ENCODE assay signal across 13 cellular contexts in the genomic region with DNA sequence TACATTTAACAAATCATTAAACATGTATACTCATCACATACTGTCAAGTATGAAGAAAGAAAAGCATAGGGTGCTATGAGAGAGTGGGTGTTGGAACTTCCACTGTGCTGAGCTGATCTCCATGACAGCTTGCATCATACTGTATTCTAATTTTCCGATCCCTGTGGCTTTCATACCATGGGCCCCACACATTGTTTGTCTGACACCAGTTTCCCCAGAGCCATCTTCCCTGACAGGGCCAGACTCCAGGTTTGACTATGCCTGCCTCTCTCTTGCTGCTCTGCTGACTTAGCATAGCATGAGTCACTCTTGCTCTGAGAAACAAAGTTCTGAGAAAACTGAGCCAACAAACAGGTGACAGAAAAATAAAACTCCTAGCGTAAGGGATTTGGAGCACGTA. TPM values are rescaled to one million over a fixed set of nuclear protein-coding genes. Genes with fewer than 3 reads are reported as not detected.
DNase-seq lines count a peak whose midpoint lies in the region; ATAC-seq and TF ChIP-seq lines count a peak whose summit lies in the region.
"Had no signal": no experiment of that assay in that cellular context is flagged by ENCODE, and none has a peak within 500 bp of the region (broad histone marks: within the 10 kb centered on the region; RNA-seq: fewer than 3 reads in every experiment).

No MANE protein-coding gene starts in this region.

- POLR2A ChIA-PET in CD4-positive, alpha-beta T cell (lab: Charles Lee) = no interaction called here

- no peak overlapping the region for H3K4me3 ChIP-seq in GM12865 (ENCODE audit: low read depth, low read length)
- H3K4me3 ChIP-seq in lower lobe of right lung = no peak overlapping the region
- H3K4me3 ChIP-seq in HAP-1 = no peak overlapping the region
- H3K4me3 ChIP-seq: tibial artery had no signal

- H3K36me3 ChIP-seq in lower lobe of right lung (no peaks in the 10 kb centered on the region), HAP-1 (replicated peaks) (no peaks in the 10 kb centered on the region)
- H3K36me3 ChIP-seq: tibial artery had no signal

- intact Hi-C loops in lower lobe of right lung (cut with DNase I) = no loop called here
- intact Hi-C loops in CD4-positive, alpha-beta T cell (cut with DNase I, micrococcal nuclease) = no loop called here

- no peak overlapping the region for H3K27ac ChIP-seq in lower lobe of right lung
- H3K27ac ChIP-seq in CD4-positive, alpha-beta T cell (ENCODE audit: low read depth, low read length) = no peak overlapping the region
- H3K27ac ChIP-seq: tibial artery had no signal

- no peak overlapping the region for H3K27ac Mint-ChIP-seq in CD4-positive, alpha-beta T cell
- H3K27ac Mint-ChIP-seq: CD8-positive, alpha-beta T cell had no signal

- H3K9me3 ChIP-seq in lower lobe of right lung = peaks cover 4% of the 10 kb centered on the region
- H3K9me3 ChIP-seq in HAP-1 = no peaks in the 10 kb centered on the region
- no peaks in the 10 kb centered on the region for H3K9me3 ChIP-seq in CD4-positive, alpha-beta T cell (ENCODE audit: control insufficient read depth, low read length)

- no peak for TF ChIP-seq CTCF in GM12865 (IDR thresholded peaks at IDR 0.05; ENCODE audit: insufficient read depth, low read depth, low read length, missing control alignments)
- TF ChIP-seq CTCF in lower lobe of right lung (IDR thresholded peaks at IDR 0.05) = no peak
- TF ChIP-seq CTCF in CD4-positive, alpha-beta T cell (IDR thresholded peaks at IDR 0.05) = no peak

- H3K4me3 Mint-ChIP-seq in CD4-positive, alpha-beta T cell = no peak overlapping the region
- H3K4me3 Mint-ChIP-seq: CD8-positive, alpha-beta T cell had no signal

- ATAC-seq in GM21447 (IDR thresholded peaks at IDR 0.05; ENCODE audit: unreplicated experiment) (peak; percentile 87), esophagus mucosa (peak; percentile 88), lower lobe of right lung (no peak)
- no peak for ATAC-seq in CD4-positive, alpha-beta T cell (ENCODE audit: poor library complexity)
- ATAC-seq: CD8-positive, alpha-beta T cell; HCT116 had no signal

- DNase-seq in GM12865 (ENCODE audit: low read depth) (peak; percentile 69), M059J (ENCODE audit: low read depth) (peak; percentile 41), lower lobe of right lung (no peak), NCI-H82 (lab: John Stamatoyannopoulos, UW) (no peak), HAP-1 (ENCODE audit: low spot score in 2 of 2) (no peak)
- DNase-seq in CD4-positive, alpha-beta T cell = no peak
- DNase-seq: CD8-positive, alpha-beta T cell; NCI-H2107; tibial artery had no signal

- H3K27me3 Mint-ChIP-seq in CD4-positive, alpha-beta T cell = no peaks in the 10 kb centered on the region

- in situ Hi-C loops in HAP-1 (cut with MboI; ENCODE audit: low sequenced_read_pairs) = no loop called here

- CTCF ChIA-PET in CD4-positive, alpha-beta T cell (lab: Charles Lee) = no interaction called here

- no peaks in the 10 kb centered on the region for H3K36me3 Mint-ChIP-seq in CD4-positive, alpha-beta T cell (ENCODE audit: low read depth)
- H3K36me3 Mint-ChIP-seq: CD8-positive, alpha-beta T cell had no signal

- no peaks in the 10 kb centered on the region for H3K4me1 ChIP-seq in lower lobe of right lung
- H3K4me1 ChIP-seq in HAP-1 = no peaks in the 10 kb centered on the region
- H3K4me1 ChIP-seq: tibial artery had no signal

- H3K27me3 ChIP-seq in lower lobe of right lung (ENCODE audit: low read depth) (no peaks in the 10 kb centered on the region), HAP-1 (ENCODE audit: low read depth) (no peaks in the 10 kb centered on the region)
- H3K27me3 ChIP-seq in CD4-positive, alpha-beta T cell (ENCODE audit: control insufficient read depth, insufficient read depth, low read length) = no peaks in the 10 kb centered on the region
- H3K27me3 ChIP-seq: tibial artery had no signal

- H3K9me3 Mint-ChIP-seq in CD4-positive, alpha-beta T cell = peaks cover under 1% of the 10 kb centered on the region

- no peaks in the 10 kb centered on the region for H3K4me1 Mint-ChIP-seq in CD4-positive, alpha-beta T cell (ENCODE audit: low read depth)

RNA-seq across cellular contexts. Expression of a gene that starts 37.0 kb away (rescaled TPM):
- total RNA-seq in M059J (2014; rRNA removed; shearing (Covaris generic)) = not detected in 2 replicates
- total RNA-seq in esophagus mucosa (not detected), lower lobe of right lung (not detected)
- under 1 TPM; 0.03 TPM for total RNA-seq in CD4-positive, alpha-beta T cell
- total RNA-seq: CD8-positive, alpha-beta T cell; myocyte had no signal

Comparison
In these comparisons a context has a peak if more than half of its experiments do, and no peak if none do; other contexts are left out.
1. DNase-seq: peak in GM12865 (single experiment) and M059J (single experiment); none in lower lobe of right lung (single experiment), NCI-H82 (single experiment), HAP-1 (0 of 2) and CD4-positive, alpha-beta T cell (0 of 10).
2. ATAC-seq: peak in GM21447 (single experiment) and esophagus mucosa (single experiment); none in lower lobe of right lung (0 of 2) and CD4-positive, alpha-beta T cell (single experiment).